ENCODE assay signal across 8 cellular contexts in the genomic region with DNA sequence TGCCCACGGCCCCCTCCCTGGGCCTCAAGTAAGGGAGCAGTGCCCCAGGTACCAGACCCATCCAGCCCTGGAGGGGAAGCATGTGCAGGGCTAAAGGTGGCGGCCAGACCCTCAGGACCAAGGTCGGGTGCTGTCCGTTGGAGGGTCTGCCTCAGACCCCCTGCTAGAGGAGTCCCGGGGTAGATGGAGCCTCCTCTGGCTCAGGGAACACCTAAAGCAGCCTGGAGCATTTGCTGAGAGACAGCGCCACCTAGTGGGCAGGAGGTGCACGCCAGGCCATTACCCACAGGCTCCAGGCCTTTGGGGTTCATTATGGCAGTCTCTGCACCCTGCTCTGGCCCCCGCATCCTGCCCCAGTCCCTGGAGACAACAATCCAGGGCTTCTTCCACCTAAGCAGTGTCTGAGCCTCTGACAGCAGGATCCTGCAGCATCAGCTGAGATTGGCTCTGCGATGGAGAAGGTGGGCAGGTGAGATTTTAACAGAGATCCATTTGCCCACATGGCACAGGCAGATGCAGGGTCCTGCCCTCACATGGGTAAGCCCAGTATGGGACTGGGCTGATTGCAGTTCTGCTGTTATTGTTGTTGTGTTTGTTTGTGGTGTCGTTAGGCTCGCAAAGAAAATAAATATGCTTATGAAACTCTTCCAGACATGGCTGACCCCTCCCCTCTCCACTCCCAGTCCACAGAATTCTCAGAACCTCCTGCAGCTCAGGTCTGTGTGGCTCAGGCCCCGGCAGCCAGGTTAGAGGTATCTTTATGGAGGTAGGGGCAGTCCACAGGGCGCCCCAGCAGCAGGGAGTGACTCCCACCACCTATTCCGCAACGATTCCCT. TPM values are rescaled to one million over a fixed set of nuclear protein-coding genes. Genes with fewer than 3 reads are reported as not detected.
DNase-seq lines count a peak whose midpoint lies in the region; ATAC-seq, FAIRE-seq and TF ChIP-seq lines count a peak whose summit lies in the region.

No MANE protein-coding gene starts in this region.

- peak; percentile 69 for ATAC-seq in GM21576 (IDR thresholded peaks at IDR 0.05; ENCODE audit: unreplicated experiment)
- no peak for ATAC-seq in HG02973 (IDR thresholded peaks at IDR 0.05; ENCODE audit: unreplicated experiment)

- no TSS peak for BruUV-seq in MCF 10A (replicated peaks; lab: Mats Ljungman, UMichigan)

- CTCF ChIA-PET in MCF 10A (lab: Yijun Ruan, JAX) = interaction anchor here (0.6 to 12.6 kb wide), 33 partner anchors 8 to 275 kb away, joined by 3 to 190 read pairs (median 4); a partner anchor contains a TSS

- intact Hi-C loops in MCF 10A (cut with micrococcal nuclease) = loop anchor here (1.0 to 5.0 kb wide), 4 partner anchors 45 to 560 kb away; a partner anchor contains a TSS

- no peak overlapping the region for H3K4me3 ChIP-seq in WI38 (ENCODE audit: low read depth, low read length)

- TF ChIP-seq CTCF in WI38 (IDR thresholded peaks at IDR 0.05; ENCODE audit: low read depth, low read length) (peak; percentile 96), MCF 10A (IDR thresholded peaks at IDR 0.05; ENCODE audit: unreplicated experiment) (peak; percentile 93)

- H3K4me3 Mint-ChIP-seq in MCF 10A (ENCODE audit: unreplicated experiment) = no peak overlapping the region

- peak; percentile 88 for DNase-seq in COLO668 (lab: John Stamatoyannopoulos, UW; ENCODE audit: unreplicated experiment)
- peak; percentile 73 to 75 for DNase-seq in NCI-H2081 (lab: John Stamatoyannopoulos, UW)
- peak; percentile 79 for DNase-seq in MCF 10A (ENCODE audit: unreplicated experiment)
- DNase-seq in stimulated activated CD4-positive, alpha-beta T cell treated with anti-CD3 and anti-CD28 coated beads, Interleukin-1b, Interleukin-23, amount 100 ng/mL, for 4 hours (ENCODE audit: low read depth in 2 of 2) = peak; percentile 84 to 88

- peak; percentile 36 for FAIRE-seq in islet of Langerhans (lab: Jason Lieb, UNC)

- H3K9me3 Mint-ChIP-seq in MCF 10A (ENCODE audit: unreplicated experiment) = no peaks in the 10 kb centered on the region

- H3K27me3 Mint-ChIP-seq in MCF 10A (ENCODE audit: insufficient read depth, unreplicated experiment) = no peaks in the 10 kb centered on the region

- peaks cover 7% of the 10 kb centered on the region for H3K4me1 Mint-ChIP-seq in MCF 10A (ENCODE audit: insufficient read depth, unreplicated experiment)

- POLR2A ChIA-PET in MCF 10A (lab: Yijun Ruan, JAX) = interaction anchor here (0.7 to 2.3 kb wide), 5 partner anchors 50 to 329 kb away, joined by 3 to 11 read pairs (median 3); a partner anchor contains a TSS

- peaks cover 20% of the 10 kb centered on the region for H3K36me3 Mint-ChIP-seq in MCF 10A (ENCODE audit: insufficient read depth, unreplicated experiment)

- no peak overlapping the region for H3K27ac Mint-ChIP-seq in MCF 10A (ENCODE audit: low read depth, unreplicated experiment)

RNA-seq across cellular contexts. Expression of a gene that starts 42.4 kb away (rescaled TPM):
- total RNA-seq in MCF 10A (2022) = 31.3 and 31.4 TPM in 2 replicates

RNA-seq across cellular contexts. Expression of a gene that starts 43.9 kb away (rescaled TPM):
- total RNA-seq in MCF 10A (2022) = 98.5 and 106 TPM in 2 replicates
